Comparison of ENCODE assay signal across 8 cellular contexts in the genomic region with DNA sequence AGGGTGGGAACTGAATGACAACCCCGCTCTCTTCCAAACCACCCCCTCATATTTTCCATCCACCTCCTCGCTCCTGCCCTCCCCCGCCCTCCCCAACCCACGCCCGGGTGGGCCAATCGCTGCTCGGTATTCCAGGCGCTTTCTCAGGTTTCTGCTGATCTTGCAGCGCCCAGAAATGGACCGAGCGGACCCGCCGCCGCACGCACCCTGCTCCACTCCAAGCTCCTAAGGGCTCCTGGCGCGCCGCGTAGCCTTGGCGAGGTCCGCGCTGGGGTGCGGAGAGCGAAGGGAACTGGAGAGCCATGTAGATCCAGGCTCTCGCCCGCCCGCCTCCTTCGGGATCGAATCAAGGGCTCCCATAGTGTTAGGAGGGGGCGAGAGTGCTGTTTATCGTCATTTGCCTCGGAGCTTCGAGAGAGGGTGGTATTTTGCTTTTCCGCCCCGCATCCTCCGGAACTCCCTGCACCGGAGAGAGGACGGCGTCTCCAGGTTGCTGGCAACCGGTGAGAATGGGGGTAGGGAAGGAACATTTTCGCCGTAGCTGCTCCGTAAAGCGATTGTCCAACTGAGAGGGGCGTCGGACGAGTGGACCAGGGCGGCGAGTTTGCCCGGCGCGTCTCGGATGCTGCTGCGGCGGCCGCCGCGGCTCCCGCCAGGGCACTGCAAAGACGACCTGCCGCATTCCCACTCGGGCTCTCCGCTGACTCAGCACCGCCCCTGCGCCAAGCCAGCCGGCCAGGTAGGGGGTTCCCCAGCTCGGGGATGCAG. TPM values are rescaled to one million over a fixed set of nuclear protein-coding genes. Genes with fewer than 3 reads are reported as not detected.
A peak's percentile ranks its signal among the peaks of the same experiment; 100 is the strongest.
DNase-seq lines count a peak whose midpoint lies in the region; ATAC-seq and TF ChIP-seq lines count a peak whose summit lies in the region.

A gene (plus strand): TSS at position 172 of the 768 bp plus-strand sequence. CDS start 1,474 bp downstream, outside the sequence.

- TF ChIP-seq CTCF in right lobe of liver (IDR thresholded peaks at IDR 0.05) = no peak

- TF ChIP-seq POLR2A in right lobe of liver (IDR thresholded peaks at IDR 0.05) = no peak

- H3K9me3 Mint-ChIP-seq in CD4-positive, alpha-beta memory T cell = peaks cover 0 to 3% (median 0%) of the 10 kb centered on the region in 8 donors

- no peak for DNase-seq in CD4-positive, alpha-beta memory T cell
- peak; percentile 18 for DNase-seq in MG63
- peak in 31 of 61 donors; percentile 18 to 78 (median 45) for DNase-seq in caudate nucleus (lab: John Stamatoyannopoulos, UW)
- no peak for DNase-seq in right lobe of liver
- DNase-seq in LoVo (ENCODE audit: low spot score) = no peak

- CTCF ChIA-PET in CD4-positive, alpha-beta memory T cell (lab: Charles Lee; ENCODE audit: partially characterized antibody) = interaction anchor here (0.8 kb wide), 1 partner anchor 55 kb away, joined by 3 read pairs; no protein-coding TSS in a partner anchor

- H3K4me1 ChIP-seq in CD4-positive, alpha-beta memory T cell (ENCODE audit: insufficient read depth, low read length) = peaks cover 20% of the 10 kb centered on the region
- H3K4me1 ChIP-seq in right lobe of liver = peaks cover 0 to 12% (median 0%) of the 10 kb centered on the region in 4 donors
- peaks cover 17% of the 10 kb centered on the region for H3K4me1 ChIP-seq in stomach smooth muscle (ENCODE audit: control insufficient read depth, insufficient read depth, low read length)

- H3K4me3 ChIP-seq in CD4-positive, alpha-beta memory T cell (ENCODE audit: low read length in 2 of 2) = peak within 1 kb of the TSS in 1 of 2 donors; percentile 38
- H3K4me3 ChIP-seq in MG63 = peak within 1 kb of the TSS; percentile 31
- peak within 1 kb of the TSS in 2 of 3 donors; percentile 9 to 31 for H3K4me3 ChIP-seq in right lobe of liver
- peak within 1 kb of the TSS; percentile 85 to 92 for H3K4me3 ChIP-seq in stomach smooth muscle (ENCODE audit: low read length in 2 of 2)

- peak within 1 kb of the TSS in 1 of 7 donors; percentile 44 for H3K27ac Mint-ChIP-seq in CD4-positive, alpha-beta memory T cell

- H3K27ac ChIP-seq in CD4-positive, alpha-beta memory T cell (ENCODE audit: low read depth, low read length) = no peak within 1 kb of the TSS
- H3K27ac ChIP-seq in caudate nucleus (ENCODE audit: low read depth, low read length) (peak within 1 kb of the TSS; percentile 84), right lobe of liver (no peak within 1 kb of the TSS), stomach smooth muscle (ENCODE audit: low read length) (peak within 1 kb of the TSS; percentile 60)

- 1% methylated on average over 42 of the region's 67 CpGs for WGBS in right lobe of liver (ENCODE audit: insufficient coverage, low coverage, low lambda C conversion rate, missing lambda C conversion rate)

- peaks cover 0 to 3% of the 10 kb centered on the region in 2 donors for H3K36me3 Mint-ChIP-seq in CD4-positive, alpha-beta memory T cell

- H3K36me3 ChIP-seq in CD4-positive, alpha-beta memory T cell (ENCODE audit: insufficient read depth, low read length) = no peaks in the 10 kb centered on the region
- no peaks in the 10 kb centered on the region for H3K36me3 ChIP-seq in MG63
- H3K36me3 ChIP-seq in right lobe of liver = no peaks in the 10 kb centered on the region
- H3K36me3 ChIP-seq in stomach smooth muscle (ENCODE audit: control insufficient read depth in 2 of 2, insufficient read depth in 2 of 2, low read length in 2 of 2) = no peaks in the 10 kb centered on the region

- POLR2A ChIA-PET in CD4-positive, alpha-beta memory T cell (lab: Charles Lee; ENCODE audit: partially characterized antibody) = no interaction called here

- peaks cover 12% of the 10 kb centered on the region for H3K27me3 ChIP-seq in CD4-positive, alpha-beta memory T cell (ENCODE audit: insufficient read depth, low read length)
- H3K27me3 ChIP-seq in MG63 (peaks cover 32% of the 10 kb centered on the region), right lobe of liver (peaks cover 6 to 35% of the 10 kb centered on the region in 2 donors), stomach smooth muscle (ENCODE audit: control insufficient read depth in 1 of 2, insufficient read depth in 2 of 2, low read length in 2 of 2) (peaks cover 12 to 16% of the 10 kb centered on the region in 2 donors)

- peaks cover 8 to 19% (median 12%) of the 10 kb centered on the region in 4 donors for H3K4me1 Mint-ChIP-seq in CD4-positive, alpha-beta memory T cell

- intact Hi-C loops in CD4-positive, alpha-beta memory T cell (cut with micrococcal nuclease) = no loop called here
- intact Hi-C loops in right lobe of liver (cut with DNase I) = no loop called here

- H3K9ac ChIP-seq in stomach smooth muscle (ENCODE audit: low read length in 2 of 2) = peak within 1 kb of the TSS; percentile 69 to 75

- H3K4me3 Mint-ChIP-seq in CD4-positive, alpha-beta memory T cell = peak within 1 kb of the TSS; percentile 83 to 95 (median 88)

- H3K9me3 ChIP-seq in CD4-positive, alpha-beta memory T cell (ENCODE audit: control insufficient read depth in 1 of 2, low read length in 2 of 2) = no peaks in the 10 kb centered on the region
- H3K9me3 ChIP-seq in MG63 (no peaks in the 10 kb centered on the region), right lobe of liver (no peaks in the 10 kb centered on the region), stomach smooth muscle (ENCODE audit: control insufficient read depth in 2 of 2, low read length in 2 of 2) (no peaks in the 10 kb centered on the region)

- H3K27me3 Mint-ChIP-seq in CD4-positive, alpha-beta memory T cell = peaks cover 38% of the 10 kb centered on the region in 2 donors

- ATAC-seq in right lobe of liver = peak in 2 of 4 donors; percentile 39 to 45
- ATAC-seq in GM21423 (IDR thresholded peaks at IDR 0.05; ENCODE audit: unreplicated experiment) = no peak
- no peak for ATAC-seq in GM19324 (IDR thresholded peaks at IDR 0.05; ENCODE audit: low FRiP score, unreplicated experiment)

RNA-seq across cellular contexts. Expression of the gene that starts here (rescaled TPM):
- not detected for total RNA-seq in CD4-positive, alpha-beta memory T cell
- not detected for polyA plus RNA-seq in CD4-positive, alpha-beta memory T cell
- total RNA-seq in MG63 (2014; rRNA removed; shearing (Covaris generic); ENCODE audit: low replicate concordance) = not detected in 2 replicates
- total RNA-seq in right lobe of liver = not detected

Comparison
In these comparisons a context has a peak if more than half of its experiments do, and no peak if none do; other contexts are left out.
1. Peak in DNase-seq and H3K4me3 ChIP-seq in MG63; RNA of the gene not detected or under 1 TPM.
2. DNase-seq: peak in caudate nucleus (31 of 61); none in CD4-positive, alpha-beta memory T cell (0 of 5), right lobe of liver (0 of 3) and LoVo (single experiment).
3. H3K27ac ChIP-seq: peak in caudate nucleus (single experiment) and stomach smooth muscle (single experiment); none in CD4-positive, alpha-beta memory T cell (single experiment) and right lobe of liver (0 of 3).